ENCODE assay signal across 2 cellular contexts in the genomic region with DNA sequence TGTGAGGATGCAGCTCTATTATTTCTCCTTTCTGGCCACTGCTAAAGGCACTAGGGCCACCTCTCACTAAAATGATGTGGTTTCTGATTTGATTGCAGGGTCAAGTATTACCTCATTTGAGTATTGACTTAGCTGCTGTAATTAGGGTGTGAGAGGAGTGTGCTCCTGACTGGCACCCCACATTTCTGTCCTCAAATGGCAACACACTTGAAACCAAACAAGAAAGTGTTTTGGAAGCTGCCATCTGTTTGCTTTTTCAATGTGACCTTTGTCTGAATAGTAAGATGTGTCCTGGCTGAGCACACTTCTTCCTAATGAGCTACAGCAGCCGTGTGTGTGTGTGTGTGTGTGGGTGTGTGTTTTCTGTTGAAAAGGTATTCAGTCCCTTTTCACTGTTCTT.
TF ChIP-seq lines count a peak whose summit lies in the region.

No MANE protein-coding gene starts in this region.

TF ChIP-seq in HEK293, 187 proteins besides CTCF, POLR2A, EP300 and RAD21 (continued from another document and continues in another):
- TF ChIP-seq, protein P1, sequence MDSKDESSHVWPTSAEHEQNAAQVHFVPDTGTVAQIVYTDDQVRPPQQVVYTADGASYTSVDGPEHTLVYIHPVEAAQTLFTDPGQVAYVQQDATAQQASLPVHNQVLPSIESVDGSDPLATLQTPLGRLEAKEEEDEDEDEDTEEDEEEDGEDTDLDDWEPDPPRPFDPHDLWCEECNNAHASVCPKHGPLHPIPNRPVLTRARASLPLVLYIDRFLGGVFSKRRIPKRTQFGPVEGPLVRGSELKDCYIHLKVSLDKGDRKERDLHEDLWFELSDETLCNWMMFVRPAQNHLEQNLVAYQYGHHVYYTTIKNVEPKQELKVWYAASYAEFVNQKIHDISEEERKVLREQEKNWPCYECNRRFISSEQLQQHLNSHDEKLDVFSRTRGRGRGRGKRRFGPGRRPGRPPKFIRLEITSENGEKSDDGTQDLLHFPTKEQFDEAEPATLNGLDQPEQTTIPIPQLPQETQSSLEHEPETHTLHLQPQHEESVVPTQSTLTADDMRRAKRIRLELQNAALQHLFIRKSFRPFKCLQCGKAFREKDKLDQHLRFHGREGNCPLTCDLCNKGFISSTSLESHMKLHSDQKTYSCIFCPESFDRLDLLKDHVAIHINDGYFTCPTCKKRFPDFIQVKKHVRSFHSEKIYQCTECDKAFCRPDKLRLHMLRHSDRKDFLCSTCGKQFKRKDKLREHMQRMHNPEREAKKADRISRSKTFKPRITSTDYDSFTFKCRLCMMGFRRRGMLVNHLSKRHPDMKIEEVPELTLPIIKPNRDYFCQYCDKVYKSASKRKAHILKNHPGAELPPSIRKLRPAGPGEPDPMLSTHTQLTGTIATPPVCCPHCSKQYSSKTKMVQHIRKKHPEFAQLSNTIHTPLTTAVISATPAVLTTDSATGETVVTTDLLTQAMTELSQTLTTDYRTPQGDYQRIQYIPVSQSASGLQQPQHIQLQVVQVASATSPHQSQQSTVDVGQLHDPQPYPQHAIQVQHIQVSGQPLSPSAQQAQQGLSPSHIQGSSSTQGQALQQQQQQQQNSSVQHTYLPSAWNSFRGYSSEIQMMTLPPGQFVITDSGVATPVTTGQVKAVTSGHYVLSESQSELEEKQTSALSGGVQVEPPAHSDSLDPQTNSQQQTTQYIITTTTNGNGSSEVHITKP (tag by site-specific recombination; IDR thresholded peaks at IDR 0.05), result no peak
- TF ChIP-seq, protein P2, sequence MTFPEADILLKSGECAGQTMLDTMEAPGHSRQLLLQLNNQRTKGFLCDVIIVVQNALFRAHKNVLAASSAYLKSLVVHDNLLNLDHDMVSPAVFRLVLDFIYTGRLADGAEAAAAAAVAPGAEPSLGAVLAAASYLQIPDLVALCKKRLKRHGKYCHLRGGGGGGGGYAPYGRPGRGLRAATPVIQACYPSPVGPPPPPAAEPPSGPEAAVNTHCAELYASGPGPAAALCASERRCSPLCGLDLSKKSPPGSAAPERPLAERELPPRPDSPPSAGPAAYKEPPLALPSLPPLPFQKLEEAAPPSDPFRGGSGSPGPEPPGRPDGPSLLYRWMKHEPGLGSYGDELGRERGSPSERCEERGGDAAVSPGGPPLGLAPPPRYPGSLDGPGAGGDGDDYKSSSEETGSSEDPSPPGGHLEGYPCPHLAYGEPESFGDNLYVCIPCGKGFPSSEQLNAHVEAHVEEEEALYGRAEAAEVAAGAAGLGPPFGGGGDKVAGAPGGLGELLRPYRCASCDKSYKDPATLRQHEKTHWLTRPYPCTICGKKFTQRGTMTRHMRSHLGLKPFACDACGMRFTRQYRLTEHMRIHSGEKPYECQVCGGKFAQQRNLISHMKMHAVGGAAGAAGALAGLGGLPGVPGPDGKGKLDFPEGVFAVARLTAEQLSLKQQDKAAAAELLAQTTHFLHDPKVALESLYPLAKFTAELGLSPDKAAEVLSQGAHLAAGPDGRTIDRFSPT (tag by site-specific recombination; IDR thresholded peaks at IDR 0.05), result no peak
- TF ChIP-seq OVOL3 (tag by site-specific recombination; IDR thresholded peaks at IDR 0.05), result no peak
- TF ChIP-seq ZBTB21 (tag by site-specific recombination; IDR thresholded peaks at IDR 0.05), result no peak
- no peak for TF ChIP-seq ZNF837 (tag by site-specific recombination; IDR thresholded peaks at IDR 0.05)
- no peak for TF ChIP-seq GLI4 (tag by site-specific recombination; IDR thresholded peaks at IDR 0.05)
- no peak for TF ChIP-seq ZNF18 (tag by site-specific recombination; IDR thresholded peaks at IDR 0.05)
- TF ChIP-seq KLF8 (tag by site-specific recombination; IDR thresholded peaks at IDR 0.05), result no peak
- TF ChIP-seq ZNF133 (tag by site-specific recombination; IDR thresholded peaks at IDR 0.05), result no peak
- TF ChIP-seq ZNF701 (tag by site-specific recombination; IDR thresholded peaks at IDR 0.05), result no peak
- TF ChIP-seq, protein P3, sequence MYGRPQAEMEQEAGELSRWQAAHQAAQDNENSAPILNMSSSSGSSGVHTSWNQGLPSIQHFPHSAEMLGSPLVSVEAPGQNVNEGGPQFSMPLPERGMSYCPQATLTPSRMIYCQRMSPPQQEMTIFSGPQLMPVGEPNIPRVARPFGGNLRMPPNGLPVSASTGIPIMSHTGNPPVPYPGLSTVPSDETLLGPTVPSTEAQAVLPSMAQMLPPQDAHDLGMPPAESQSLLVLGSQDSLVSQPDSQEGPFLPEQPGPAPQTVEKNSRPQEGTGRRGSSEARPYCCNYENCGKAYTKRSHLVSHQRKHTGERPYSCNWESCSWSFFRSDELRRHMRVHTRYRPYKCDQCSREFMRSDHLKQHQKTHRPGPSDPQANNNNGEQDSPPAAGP (tag by site-specific recombination; IDR thresholded peaks at IDR 0.05), result peak; percentile 56; the same call in 1 of the 2 replicates
- no peak for TF ChIP-seq KLF7 (tag by site-specific recombination; IDR thresholded peaks at IDR 0.05; ENCODE audit: borderline replicate concordance)
- TF ChIP-seq ZNF114 (tag by site-specific recombination; IDR thresholded peaks at IDR 0.05), result no peak
- no peak for TF ChIP-seq ZNF202 (tag by site-specific recombination; IDR thresholded peaks at IDR 0.05; ENCODE audit: borderline replicate concordance)
- TF ChIP-seq ZNF660 (tag by site-specific recombination; IDR thresholded peaks at IDR 0.05), result no peak
- TF ChIP-seq ZNF529 (tag by site-specific recombination; IDR thresholded peaks at IDR 0.05; ENCODE audit: insufficient replicate concordance), result no peak
- TF ChIP-seq YY1 (tag by site-specific recombination; IDR thresholded peaks at IDR 0.05), result no peak
- no peak for TF ChIP-seq ZNF768 (tag by site-specific recombination; IDR thresholded peaks at IDR 0.05)

TF ChIP-seq in WTC11, 78 proteins besides CTCF, POLR2A, EP300 and RAD21 (continued from another document):
- TF ChIP-seq AR (CRISPR knock-in tag; IDR thresholded peaks at IDR 0.05) (no peak), ZNF263 (CRISPR knock-in tag; IDR thresholded peaks at IDR 0.05; ENCODE audit: low read depth) (no peak), AFF4 (CRISPR knock-in tag; IDR thresholded peaks at IDR 0.05; ENCODE audit: borderline replicate concordance) (no peak), NFATC4 (CRISPR knock-in tag; IDR thresholded peaks at IDR 0.05) (no peak), NR1H2 (CRISPR knock-in tag; IDR thresholded peaks at IDR 0.05) (no peak), E2F4 (CRISPR knock-in tag; IDR thresholded peaks at IDR 0.05; ENCODE audit: borderline replicate concordance, low read depth) (no peak), GABPB1 (CRISPR knock-in tag; IDR thresholded peaks at IDR 0.05) (no peak), PREB (CRISPR knock-in tag; IDR thresholded peaks at IDR 0.05; ENCODE audit: borderline replicate concordance) (no peak)
